ENCODE assay signal across 8 cellular contexts in the genomic region with DNA sequence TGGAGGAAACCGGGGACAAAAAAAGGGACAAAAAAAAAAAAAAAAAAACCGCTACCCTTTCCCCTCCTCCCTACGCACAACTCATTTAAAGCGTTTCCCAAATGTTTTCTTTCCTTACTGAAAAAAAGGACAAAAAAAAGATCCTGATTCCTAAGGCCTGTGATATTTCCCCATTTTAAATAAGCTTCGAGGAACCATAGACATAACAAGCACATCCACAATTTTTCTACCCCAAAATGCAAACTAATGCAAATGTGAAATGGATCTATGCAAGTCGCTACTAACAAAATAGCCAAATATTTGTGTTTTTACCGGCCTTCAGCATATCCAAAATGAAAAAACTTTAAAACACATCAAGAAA. TPM values are rescaled to one million over a fixed set of nuclear protein-coding genes. Genes with fewer than 3 reads are reported as not detected.
DNase-seq lines count a peak whose midpoint lies in the region; ATAC-seq, FAIRE-seq and TF ChIP-seq lines count a peak whose summit lies in the region.

No MANE protein-coding gene starts in this region.

- peak overlapping the region; percentile 95 for H3K27ac Mint-ChIP-seq in activated T-cell treated with anti-CD3 and anti-CD28 coated beads, Interleukin-2, amount 50 U/mL, for 72 hours
- H3K27ac Mint-ChIP-seq in astrocyte (ENCODE audit: unreplicated experiment) = peak overlapping the region; percentile 88

- H3K36me3 ChIP-seq in astrocyte (ENCODE audit: insufficient read depth, low read length) (no peaks in the 10 kb centered on the region), lower lobe of right lung (no peaks in the 10 kb centered on the region), tibial nerve (no peaks in the 10 kb centered on the region)

- H3K27me3 ChIP-seq in astrocyte (ENCODE audit: insufficient read depth, low read length) = no peaks in the 10 kb centered on the region
- H3K27me3 ChIP-seq in lower lobe of right lung (ENCODE audit: low read depth) = no peaks in the 10 kb centered on the region
- H3K27me3 ChIP-seq in tibial nerve = no peaks in the 10 kb centered on the region

- peak overlapping the region; percentile 84 to 92 for H3K4me3 Mint-ChIP-seq in activated T-cell treated with anti-CD3 and anti-CD28 coated beads, Interleukin-2, amount 50 U/mL, for 72 hours
- H3K4me3 Mint-ChIP-seq in astrocyte (ENCODE audit: unreplicated experiment) = peak overlapping the region; percentile 85

- peak overlapping the region; percentile 91 for H3K27ac ChIP-seq in astrocyte (ENCODE audit: low read depth, low read length)
- H3K27ac ChIP-seq in lower lobe of right lung = peak overlapping the region; percentile 95
- H3K27ac ChIP-seq in tibial nerve = peak overlapping the region; percentile 93 to 99 (median 98)

- ATAC-seq in activated T-cell treated with anti-CD3 and anti-CD28 coated beads, Interleukin-2, amount 50 U/mL, for 72 hours (replicated peaks in 1 of 2) = no peak
- ATAC-seq in lower lobe of right lung (no peak), HG03520 (IDR thresholded peaks at IDR 0.05; ENCODE audit: unreplicated experiment) (no peak)

- TF ChIP-seq POLR2A in tibial nerve (IDR thresholded peaks at IDR 0.05) = no peak

- H3K9me3 ChIP-seq in astrocyte (ENCODE audit: insufficient read depth, low read depth, low read length) (no peaks in the 10 kb centered on the region), lower lobe of right lung (no peaks in the 10 kb centered on the region), tibial nerve (no peaks in the 10 kb centered on the region)

- H2AFZ ChIP-seq in astrocyte (ENCODE audit: low read depth, low read length) = no peak overlapping the region

- WGBS in tibial nerve, 2 donors = 12% methylated on average over 7 of the region's 7 CpGs

- H3K4me1 ChIP-seq in astrocyte (ENCODE audit: insufficient read depth, low read length) (peaks cover 9% of the 10 kb centered on the region), lower lobe of right lung (peaks cover 17% of the 10 kb centered on the region), tibial nerve (peaks cover 0 to 20% (median 12%) of the 10 kb centered on the region in 4 donors)

- H3K9me3 Mint-ChIP-seq in activated T-cell treated with anti-CD3 and anti-CD28 coated beads, Interleukin-2, amount 50 U/mL, for 72 hours = no peaks in the 10 kb centered on the region
- no peaks in the 10 kb centered on the region for H3K9me3 Mint-ChIP-seq in astrocyte (ENCODE audit: unreplicated experiment)

- peak overlapping the region; percentile 96 for H3K9ac ChIP-seq in astrocyte (ENCODE audit: low read length)

- TF ChIP-seq CTCF in astrocyte (IDR thresholded peaks at IDR 0.05; ENCODE audit: insufficient read depth, low read depth, low read length) = no peak
- no peak for TF ChIP-seq CTCF in lower lobe of right lung (IDR thresholded peaks at IDR 0.05)
- no peak for TF ChIP-seq CTCF in tibial nerve (IDR thresholded peaks at IDR 0.05)

- no peak for FAIRE-seq in astrocyte (lab: Jason Lieb, UNC)

- peak overlapping the region; percentile 76 for H3K4me3 ChIP-seq in astrocyte (ENCODE audit: insufficient read depth, low read depth, low read length)
- peak overlapping the region; percentile 70 for H3K4me3 ChIP-seq in lower lobe of right lung
- H3K4me3 ChIP-seq in tibial nerve = peak overlapping the region; percentile 53 to 96 (median 73)

- DNase-seq in activated T-cell treated with anti-CD3 and anti-CD28 coated beads, Interleukin-2, amount 50 U/mL, for 72 hours = no peak
- DNase-seq in activated T-cell treated with anti-CD3 and anti-CD28 coated beads for 4 hours (no peak), astrocyte (ENCODE audit: low read depth) (no peak), lower lobe of right lung (no peak), tibial nerve (ENCODE audit: low spot score in 2 of 2) (no peak), NCI-H187 treated with DMSO at 0.1 percent for 48 hours (lab: John Stamatoyannopoulos, UW) (no peak), nucleus accumbens (lab: John Stamatoyannopoulos, UW) (no peak)

- H3K36me3 Mint-ChIP-seq in activated T-cell treated with anti-CD3 and anti-CD28 coated beads, Interleukin-2, amount 50 U/mL, for 72 hours (ENCODE audit: insufficient read depth in 2 of 2) = peaks cover 4 to 5% of the 10 kb centered on the region in 2 donors
- no peaks in the 10 kb centered on the region for H3K36me3 Mint-ChIP-seq in astrocyte (ENCODE audit: low read depth, unreplicated experiment)

- intact Hi-C loops in lower lobe of right lung (cut with DNase I) = no loop called here

- H3K4me1 Mint-ChIP-seq in activated T-cell treated with anti-CD3 and anti-CD28 coated beads, Interleukin-2, amount 50 U/mL, for 72 hours (ENCODE audit: low read depth) = peaks cover 58% of the 10 kb centered on the region
- peaks cover 24% of the 10 kb centered on the region for H3K4me1 Mint-ChIP-seq in astrocyte (ENCODE audit: low read depth, unreplicated experiment)

- no peaks in the 10 kb centered on the region for H4K20me1 ChIP-seq in astrocyte (ENCODE audit: insufficient read depth, low read length)

- no peaks in the 10 kb centered on the region for H3K27me3 Mint-ChIP-seq in activated T-cell treated with anti-CD3 and anti-CD28 coated beads, Interleukin-2, amount 50 U/mL, for 72 hours (ENCODE audit: low read depth)
- H3K27me3 Mint-ChIP-seq in astrocyte (ENCODE audit: low read depth, unreplicated experiment) = no peaks in the 10 kb centered on the region

- TF ChIP-seq EP300 in tibial nerve (IDR thresholded peaks at IDR 0.05) = no peak

- peaks cover 32% of the 10 kb centered on the region for H3K79me2 ChIP-seq in astrocyte (ENCODE audit: insufficient read depth, low read length)

- H3K4me2 ChIP-seq in astrocyte (ENCODE audit: low read length) = peak overlapping the region; percentile 87

RNA-seq across cellular contexts. Expression of a gene that starts 1.4 kb away (rescaled TPM):
- total RNA-seq in activated T-cell treated with anti-CD3 and anti-CD28 coated beads, Interleukin-2, amount 50 U/mL, for 72 hours = 10 to 100 TPM; 66.4 to 67.2 TPM
- total RNA-seq in astrocyte (54.6 and 57.9 TPM in 2 replicates), lower lobe of right lung (44.8 TPM), tibial nerve (10 to 100 TPM; 21.4 to 24.3 (median 23.1) TPM)
